8 cellular contexts compared by ENCODE assay signal in the genomic region with DNA sequence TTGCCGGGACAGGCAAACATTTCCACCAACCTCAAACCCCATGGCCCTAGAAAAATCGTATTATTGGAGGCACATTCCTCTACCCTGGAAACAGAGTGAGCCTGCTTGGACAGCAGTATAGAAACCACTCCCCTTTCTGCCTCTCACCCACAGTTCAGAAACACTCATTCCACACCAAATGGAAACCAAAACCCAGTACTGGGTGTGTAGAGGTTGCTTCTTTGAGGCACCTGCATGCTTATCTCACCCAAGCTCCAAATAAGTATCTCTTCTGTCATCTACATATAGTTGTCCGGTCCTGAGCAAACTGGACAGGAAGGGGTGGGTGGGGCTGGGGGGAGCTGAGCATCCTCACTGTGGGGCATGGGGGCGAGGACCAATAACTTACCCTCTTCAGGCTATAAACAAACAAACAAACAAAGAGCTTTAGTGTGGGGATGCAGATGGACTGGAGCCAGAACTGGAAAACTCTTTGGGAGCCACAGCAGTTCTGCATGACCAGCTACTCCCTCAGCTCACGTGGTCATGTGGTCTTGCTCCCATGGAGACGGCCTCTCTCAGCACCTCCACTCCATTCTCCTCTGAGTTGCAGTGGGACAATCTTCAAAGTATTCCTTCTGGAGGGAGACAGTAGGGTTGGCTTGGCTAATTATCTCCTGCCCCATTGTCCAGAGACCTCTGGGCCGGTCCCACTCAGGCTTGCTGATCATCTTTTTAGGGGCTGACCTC. TPM values are rescaled to one million over a fixed set of nuclear protein-coding genes. Genes with fewer than 3 reads are reported as not detected.
DNase-seq lines count a peak whose midpoint lies in the region; ATAC-seq and TF ChIP-seq lines count a peak whose summit lies in the region.

No MANE protein-coding gene starts in this region.

- no peak for TF ChIP-seq CTCF in lower lobe of right lung (IDR thresholded peaks at IDR 0.05)
- TF ChIP-seq CTCF in body of pancreas (IDR thresholded peaks at IDR 0.05), result no peak

- H3K36me3 ChIP-seq in lower lobe of right lung (no peaks in the 10 kb centered on the region), body of pancreas (replicated peaks in 1 of 2; ENCODE audit: insufficient read depth in 1 of 2, low read depth in 2 of 2) (no peaks in the 10 kb centered on the region)

- WGBS in body of pancreas, 2 donors, result 85 to 86% methylated on average over 6 to 7 of the region's 7 CpGs

- H3K4me3 ChIP-seq in lower lobe of right lung (no peak overlapping the region), body of pancreas (no peak overlapping the region)

- H3K27ac ChIP-seq in lower lobe of right lung, result peak overlapping the region; percentile 76
- no peak overlapping the region for H3K27ac ChIP-seq in body of pancreas

- H3K9me3 ChIP-seq in lower lobe of right lung (no peaks in the 10 kb centered on the region), body of pancreas (no peaks in the 10 kb centered on the region)

- TF ChIP-seq POLR2A in body of pancreas (IDR thresholded peaks at IDR 0.05), result no peak

- intact Hi-C loops in lower lobe of right lung (cut with DNase I), result no loop called here
- intact Hi-C loops in body of pancreas (cut with DNase I), result no loop called here

- ATAC-seq in HG02678 (IDR thresholded peaks at IDR 0.05; ENCODE audit: unreplicated experiment), result peak; percentile 72
- ATAC-seq in lower lobe of right lung, result no peak
- no peak for ATAC-seq in body of pancreas

- H3K4me1 ChIP-seq in lower lobe of right lung (peaks cover 35% of the 10 kb centered on the region), body of pancreas (peaks cover 14% of the 10 kb centered on the region)

- no peaks in the 10 kb centered on the region for H3K27me3 ChIP-seq in lower lobe of right lung (ENCODE audit: low read depth)
- no peaks in the 10 kb centered on the region for H3K27me3 ChIP-seq in body of pancreas

- DNase-seq in NCI-H1417 (lab: John Stamatoyannopoulos, UW), result peak; percentile 14 to 76 (median 33)
- no peak for DNase-seq in NCI-H1417 treated with DMSO at 0.1 percent for 48 hours (lab: John Stamatoyannopoulos, UW)
- peak; percentile 32 for DNase-seq in NCI-H748 (lab: John Stamatoyannopoulos, UW; ENCODE audit: unreplicated experiment)
- DNase-seq in lower lobe of right lung, result no peak
- DNase-seq in NCI-H2196 (lab: John Stamatoyannopoulos, UW; ENCODE audit: unreplicated experiment), result no peak
- no peak for DNase-seq in body of pancreas
- no peak for DNase-seq in NCI-H128 (lab: John Stamatoyannopoulos, UW; ENCODE audit: unreplicated experiment)

RNA-seq across cellular contexts. Expression of gene PLAAT2, which starts 1.0 kb away (rescaled TPM):
- total RNA-seq in lower lobe of right lung (2.9 TPM), body of pancreas (not detected)

RNA-seq across cellular contexts. Expression of gene PLAAT4, which starts 27.6 kb away (rescaled TPM):
- 150 TPM for total RNA-seq in lower lobe of right lung
- total RNA-seq in body of pancreas, result 10 to 100 TPM in 1 of 2 donors, 1 to 10 TPM in 1; 4.0 to 14.5 TPM

RNA-seq across cellular contexts. Expression of gene PLAAT3, which starts 50.0 kb away (rescaled TPM):
- 81.9 TPM for total RNA-seq in lower lobe of right lung
- total RNA-seq in body of pancreas, result 10 to 100 TPM; 22.6 to 55.0 TPM

RNA-seq across cellular contexts. Expression of gene LGALS12, which starts 58.3 kb away (rescaled TPM):
- 0.68 TPM for total RNA-seq in lower lobe of right lung
- total RNA-seq in body of pancreas, result 10 to 100 TPM in 1 of 2 donors, under 1 TPM in 1; 0.78 to 11.2 TPM

Comparison
In these comparisons a context has a peak if more than half of its experiments do, and no peak if none do; other contexts are left out.
1. DNase-seq: peak in NCI-H1417 (3 of 3) and NCI-H748 (single experiment); none in NCI-H1417 treated with DMSO at 0.1 percent for 48 hours (single experiment), lower lobe of right lung (single experiment), NCI-H2196 (single experiment), body of pancreas (0 of 4) and NCI-H128 (single experiment).